ENCODE assay signal across 16 cellular contexts in genomic region chr10:92826504-92826903, GRCh38. TPM values are rescaled to one million over a fixed set of nuclear protein-coding genes. Genes with fewer than 3 reads are reported as not detected.
A peak's percentile ranks its signal among the peaks of the same experiment; 100 is the strongest.
DNase-seq lines count a peak whose midpoint lies in the region; ATAC-seq and TF ChIP-seq lines count a peak whose summit lies in the region.
"Had no signal": no experiment of that assay in that cellular context is flagged by ENCODE, and none has a peak within 500 bp of the region (broad histone marks: within the 10 kb centered on the region; RNA-seq: fewer than 3 reads in every experiment).

No MANE protein-coding gene starts in this region.

- dilution Hi-C loops in IMR-90 (cut with HindIII; ENCODE audit: low sequenced_read_pairs, unreplicated experiment), result no loop called here

- no peak overlapping the region for H3K4me2 ChIP-seq in IMR-90 (ENCODE audit: low read depth, low read length)
- H3K4me2 ChIP-seq: GM23338 had no signal

- peak overlapping the region; percentile 75; the same call in 1 of the 2 replicates for H4K5ac ChIP-seq in IMR-90 (ENCODE audit: low read depth, low read length)

- TF ChIP-seq RAD21 in IMR-90 (IDR thresholded peaks at IDR 0.05; ENCODE audit: low read length), result no peak

- no peak overlapping the region for H3K4me3 Mint-ChIP-seq in nephron progenitor cell
- H3K4me3 Mint-ChIP-seq: CD4-positive, alpha-beta memory T cell; GM23338 had no signal

- H3K4me3 ChIP-seq in right atrium auricular region (no peak overlapping the region), IMR-90 (ENCODE audit: insufficient read depth, low read depth, low read length) (no peak overlapping the region), heart left ventricle (no peak overlapping the region), coronary artery (no peak overlapping the region)
- H3K4me3 ChIP-seq: GM23338, HAP-1 had no signal

- H3K79me1 ChIP-seq in IMR-90 (ENCODE audit: low read depth in 1 of 2, low read length in 2 of 2), result no peaks in the 10 kb centered on the region; a peak in 1 of 4 replicates

- peak overlapping the region; percentile 35 for H3K4ac ChIP-seq in IMR-90 (ENCODE audit: low read depth, low read length)

- no peaks in the 10 kb centered on the region for H3K36me3 ChIP-seq in right atrium auricular region
- no peaks in the 10 kb centered on the region for H3K36me3 ChIP-seq in IMR-90 (ENCODE audit: control insufficient read depth, insufficient read depth, low read length)
- no peaks in the 10 kb centered on the region for H3K36me3 ChIP-seq in heart left ventricle
- H3K36me3 ChIP-seq: HAP-1 had no signal

- no peaks in the 10 kb centered on the region for H3K27me3 ChIP-seq in right atrium auricular region
- H3K27me3 ChIP-seq in IMR-90 (ENCODE audit: control insufficient read depth, insufficient read depth, low read length), result no peaks in the 10 kb centered on the region
- no peaks in the 10 kb centered on the region for H3K27me3 ChIP-seq in heart left ventricle

- in situ Hi-C loops in IMR-90 (cut with MboI; ENCODE audit: low sequenced_read_pairs), result no loop called here

- H3K4me1 ChIP-seq in right atrium auricular region (peaks cover 0 to 18% of the 10 kb centered on the region in 2 donors), IMR-90 (ENCODE audit: control insufficient read depth, insufficient read depth, low read length) (peaks cover 9% of the 10 kb centered on the region), heart left ventricle (peaks cover 0 to 47% (median 12%) of the 10 kb centered on the region in 12 donors)

- intact Hi-C loops in Right ventricle myocardium inferior (cut with DNase I) (no loop called here), IMR-90 (cut with micrococcal nuclease) (no loop called here), heart left ventricle (cut with DNase I) (loop anchor here in 1 of 10 donors (10.0 kb wide), 1 partner anchor 48 kb away; no protein-coding TSS in a partner anchor)

- H3K27ac ChIP-seq in right atrium auricular region (no peak overlapping the region), IMR-90 (ENCODE audit: insufficient read depth, low read length) (no peak overlapping the region), heart left ventricle (no peak overlapping the region), coronary artery (no peak overlapping the region)
- H3K27ac ChIP-seq: C4-2B had no signal

- TF ChIP-seq CTCF in right atrium auricular region (IDR thresholded peaks at IDR 0.05) (no peak), IMR-90 (conservative IDR thresholded peaks at IDR 0.05; ENCODE audit: low read depth, low read length) (no peak), heart left ventricle (IDR thresholded peaks at IDR 0.05) (no peak), nephron progenitor cell (IDR thresholded peaks at IDR 0.05) (no peak), coronary artery (IDR thresholded peaks at IDR 0.05) (no peak)

- peak overlapping the region; percentile 7; the same call in 1 of the 2 replicates for H4K91ac ChIP-seq in IMR-90 (ENCODE audit: insufficient read depth, low read depth, low read length)

- peak overlapping the region; percentile 15; the same call in 1 of the 2 replicates for H3K23ac ChIP-seq in IMR-90 (ENCODE audit: low read depth, low read length)

- BruUV-seq in IMR-90 (replicated peaks; lab: Mats Ljungman, UMichigan), result no TSS peak

- H3K9me3 ChIP-seq in right atrium auricular region (no peaks in the 10 kb centered on the region), IMR-90 (ENCODE audit: control insufficient read depth, insufficient read depth, low read length) (no peaks in the 10 kb centered on the region), heart left ventricle (peaks cover 0 to under 1% (median 0%) of the 10 kb centered on the region in 12 donors)

- no peak overlapping the region for H3K56ac ChIP-seq in IMR-90 (ENCODE audit: extremely low read depth, insufficient read depth, low read length)

- TF ChIP-seq POLR2A in IMR-90 (IDR thresholded peaks at IDR 0.05; ENCODE audit: low read depth, low read length), result no peak
- no peak for TF ChIP-seq POLR2A in heart left ventricle (IDR thresholded peaks at IDR 0.05)

- H3K9me3 Mint-ChIP-seq in nephron progenitor cell, result peaks cover 7% of the 10 kb centered on the region
- H3K9me3 Mint-ChIP-seq: GM23338 had no signal

- H4K20me1 ChIP-seq in IMR-90 (ENCODE audit: insufficient read depth, low read length), result no peaks in the 10 kb centered on the region

- H3K14ac ChIP-seq in IMR-90 (replicated peaks; ENCODE audit: low read depth, low read length), result peak overlapping the region; percentile 54; the same call in 1 of the 2 replicates

- H3K9ac ChIP-seq in IMR-90 (ENCODE audit: low read depth, low read length), result no peak overlapping the region

- DNase-seq in Right ventricle myocardium inferior (ENCODE audit: missing footprints) (no peak), right atrium auricular region (ENCODE audit: low spot score) (no peak), IMR-90 (no peak), heart left ventricle (no peak), nephron progenitor cell (no peak), NCI-H1436 treated with DMSO at 0.1 percent for 48 hours (lab: John Stamatoyannopoulos, UW) (no peak), coronary artery (ENCODE audit: low spot score) (no peak), NCI-H2227 treated with DMSO at 0.1 percent for 48 hours (lab: John Stamatoyannopoulos, UW) (no peak)
- DNase-seq: 8988T; ACHN; CD4-positive, alpha-beta memory T cell; DMS79 treated with DMSO at 0.1 percent for 48 hours; EL had no signal

- ATAC-seq in Right ventricle myocardium inferior (peak; percentile 37), IMR-90 (ENCODE audit: low read depth) (no peak), heart left ventricle (peak; percentile 27 to 70 (median 47))
- ATAC-seq: GM23338 had no signal

- no peak overlapping the region for H2AK9ac ChIP-seq in IMR-90 (replicated peaks; ENCODE audit: low read depth, low read length, poor library complexity)

- peak overlapping the region; percentile 3 to 42; a peak in 2 of 4 replicates for H4K8ac ChIP-seq in IMR-90 (ENCODE audit: low read depth in 2 of 2, low read length in 2 of 2)

- no peaks in the 10 kb centered on the region; the same call in 1 of the 2 replicates for H3K9me1 ChIP-seq in IMR-90 (ENCODE audit: insufficient read depth, low read length)

- H2AK5ac ChIP-seq in IMR-90 (ENCODE audit: low read depth, low read length), result peak overlapping the region; percentile 54; the same call in 1 of the 2 replicates

- no peak overlapping the region for H2AFZ ChIP-seq in IMR-90 (replicated peaks; ENCODE audit: low read length, poor library complexity)
- H2AFZ ChIP-seq: GM23338 had no signal

- no peaks in the 10 kb centered on the region for H3K36me3 Mint-ChIP-seq in nephron progenitor cell (ENCODE audit: low read depth)
- H3K36me3 Mint-ChIP-seq: CD4-positive, alpha-beta memory T cell had no signal

- H2BK15ac ChIP-seq in IMR-90 (ENCODE audit: low read depth, low read length), result peak overlapping the region; percentile 76; the same call in 1 of the 3 replicates

- H2BK5ac ChIP-seq in IMR-90 (ENCODE audit: low read depth, low read length, poor library complexity, severe bottlenecking), result no peak overlapping the region

- CTCF ChIA-PET in IMR-90 (lab: Yijun Ruan, JAX), result interaction anchor here (1.2 kb wide), 1 partner anchor 16 kb away, joined by 3 read pairs; no protein-coding TSS in a partner anchor

- H3K27ac Mint-ChIP-seq in nephron progenitor cell, result peak overlapping the region; percentile 35
- H3K27ac Mint-ChIP-seq: CD4-positive, alpha-beta memory T cell; GM23338 had no signal

- H2BK20ac ChIP-seq in IMR-90 (ENCODE audit: low read depth, low read length), result peak overlapping the region; percentile 44; the same call in 1 of the 2 replicates

- peak overlapping the region; percentile 86; the same call in 1 of the 2 replicates for H3K18ac ChIP-seq in IMR-90 (ENCODE audit: low read depth, low read length)

- peaks cover 3% of the 10 kb centered on the region for H3K27me3 Mint-ChIP-seq in nephron progenitor cell (ENCODE audit: low read depth, poor library complexity)
- H3K27me3 Mint-ChIP-seq: CD4-positive, alpha-beta memory T cell had no signal

- POLR2A ChIA-PET in IMR-90 (lab: Charles Lee; ENCODE audit: unreplicated experiment), result no interaction called here

- peak overlapping the region; percentile 87 for H2BK120ac ChIP-seq in IMR-90 (ENCODE audit: low read depth, low read length)

- H3K4me1 Mint-ChIP-seq in nephron progenitor cell, result peaks cover 12% of the 10 kb centered on the region

TF ChIP-seq in IMR-90, 13 proteins besides CTCF, POLR2A, EP300 and RAD21 (continues in another document):
- TF ChIP-seq RCOR1 (IDR thresholded peaks at IDR 0.05; ENCODE audit: insufficient replicate concordance, low read length), result no peak
- TF ChIP-seq CEBPB (IDR thresholded peaks at IDR 0.05; ENCODE audit: low read depth, low read length), result no peak
- no peak for TF ChIP-seq RFX5 (IDR thresholded peaks at IDR 0.05; ENCODE audit: low read depth, low read length)
- TF ChIP-seq SMC3 (IDR thresholded peaks at IDR 0.05; ENCODE audit: low read depth, low read length), result no peak
- no peak for TF ChIP-seq MXI1 (IDR thresholded peaks at IDR 0.05; ENCODE audit: borderline replicate concordance, low read depth, low read length)
- TF ChIP-seq MAFK (IDR thresholded peaks at IDR 0.05; ENCODE audit: low read depth, low read length), result no peak
- no peak for TF ChIP-seq ELK1 (IDR thresholded peaks at IDR 0.05; ENCODE audit: borderline replicate concordance, low read depth, low read length)
- no peak for TF ChIP-seq NFE2L2 (IDR thresholded peaks at IDR 0.05; ENCODE audit: low read depth, low read length)
- no peak for TF ChIP-seq FOS (IDR thresholded peaks at IDR 0.05; ENCODE audit: low read depth, low read length)

RNA-seq across cellular contexts. Expression of gene EXOC6, which starts 21.8 kb away (rescaled TPM):
- total RNA-seq in Right ventricle myocardium inferior (10.1 TPM), right atrium auricular region (10 to 100 TPM in 1 of 2 donors, 1 to 10 TPM in 1; 7.0 to 10.1 TPM), IMR-90 (2012; rRNA removed) (11.5 and 29.2 TPM in 2 replicates), heart left ventricle (10 to 100 TPM in 5 of 9 donors, 1 to 10 TPM in 4; 7.8 to 12.3 (median 10.0) TPM)
- polyA plus RNA-seq in IMR-90 (2012; rRNA removed) (3.8 and 4.5 TPM in 2 replicates), heart left ventricle (1 to 10 TPM; 5.8 to 6.7 TPM)
- 0.80 and 1.0 TPM in 2 replicates for polyA plus RNA-seq in IMR-90 (2012; cell fraction: cytosol; rRNA removed)
- 0.49 and 4.0 TPM in 2 replicates for polyA plus RNA-seq in IMR-90 (2012; cell fraction: nucleus; rRNA removed; ENCODE audit: low replicate concordance)
